In the genomic region with DNA sequence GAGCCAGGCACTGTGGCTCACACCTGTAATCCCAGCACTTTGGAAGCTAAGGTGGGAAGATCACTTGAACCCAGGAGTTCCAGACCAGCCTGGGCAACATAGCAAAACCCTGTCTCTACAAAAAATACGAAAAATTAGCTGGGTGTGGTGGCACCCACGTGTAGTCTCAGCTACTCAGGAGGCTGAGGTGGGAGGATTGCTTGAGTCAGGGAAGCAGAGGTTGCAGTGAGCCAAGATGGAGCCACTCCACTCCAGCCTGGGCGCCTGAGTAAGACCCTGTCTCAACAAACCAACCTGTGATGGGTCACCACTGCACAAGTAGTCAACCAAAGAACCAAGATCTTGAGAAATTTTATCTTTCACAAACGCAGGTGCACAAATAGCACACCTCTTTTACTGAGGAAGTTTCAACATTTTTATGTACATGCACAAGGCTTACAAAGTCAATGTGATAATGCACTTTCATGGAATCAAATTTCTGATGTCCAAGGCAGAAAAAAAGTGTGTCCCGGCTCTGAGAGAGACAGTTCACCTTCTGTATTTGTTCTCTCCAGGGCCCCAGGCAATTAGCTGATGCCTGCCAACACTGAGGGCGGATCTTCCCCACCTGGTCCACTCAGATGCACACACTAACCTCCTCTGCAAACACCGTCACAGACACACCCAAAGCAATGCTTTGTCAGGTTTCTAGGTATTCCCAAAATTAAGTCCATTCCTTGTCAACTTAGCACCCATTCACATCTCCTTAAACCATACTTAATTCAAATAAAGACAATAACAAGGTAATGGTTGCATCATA, we compare ENCODE assay signal across 1 cellular context.
TF ChIP-seq lines count a peak whose summit lies in the region.

No MANE protein-coding gene starts in this region.

TF ChIP-seq in SK-N-SH, 30 proteins besides CTCF, POLR2A, EP300 and RAD21 (continued from another document):
- TF ChIP-seq, protein P1, sequence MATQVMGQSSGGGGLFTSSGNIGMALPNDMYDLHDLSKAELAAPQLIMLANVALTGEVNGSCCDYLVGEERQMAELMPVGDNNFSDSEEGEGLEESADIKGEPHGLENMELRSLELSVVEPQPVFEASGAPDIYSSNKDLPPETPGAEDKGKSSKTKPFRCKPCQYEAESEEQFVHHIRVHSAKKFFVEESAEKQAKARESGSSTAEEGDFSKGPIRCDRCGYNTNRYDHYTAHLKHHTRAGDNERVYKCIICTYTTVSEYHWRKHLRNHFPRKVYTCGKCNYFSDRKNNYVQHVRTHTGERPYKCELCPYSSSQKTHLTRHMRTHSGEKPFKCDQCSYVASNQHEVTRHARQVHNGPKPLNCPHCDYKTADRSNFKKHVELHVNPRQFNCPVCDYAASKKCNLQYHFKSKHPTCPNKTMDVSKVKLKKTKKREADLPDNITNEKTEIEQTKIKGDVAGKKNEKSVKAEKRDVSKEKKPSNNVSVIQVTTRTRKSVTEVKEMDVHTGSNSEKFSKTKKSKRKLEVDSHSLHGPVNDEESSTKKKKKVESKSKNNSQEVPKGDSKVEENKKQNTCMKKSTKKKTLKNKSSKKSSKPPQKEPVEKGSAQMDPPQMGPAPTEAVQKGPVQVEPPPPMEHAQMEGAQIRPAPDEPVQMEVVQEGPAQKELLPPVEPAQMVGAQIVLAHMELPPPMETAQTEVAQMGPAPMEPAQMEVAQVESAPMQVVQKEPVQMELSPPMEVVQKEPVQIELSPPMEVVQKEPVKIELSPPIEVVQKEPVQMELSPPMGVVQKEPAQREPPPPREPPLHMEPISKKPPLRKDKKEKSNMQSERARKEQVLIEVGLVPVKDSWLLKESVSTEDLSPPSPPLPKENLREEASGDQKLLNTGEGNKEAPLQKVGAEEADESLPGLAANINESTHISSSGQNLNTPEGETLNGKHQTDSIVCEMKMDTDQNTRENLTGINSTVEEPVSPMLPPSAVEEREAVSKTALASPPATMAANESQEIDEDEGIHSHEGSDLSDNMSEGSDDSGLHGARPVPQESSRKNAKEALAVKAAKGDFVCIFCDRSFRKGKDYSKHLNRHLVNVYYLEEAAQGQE (IDR thresholded peaks at IDR 0.05; ENCODE audit: low read depth, low read length): no peak
- TF ChIP-seq RXRA (IDR thresholded peaks at IDR 0.05; ENCODE audit: borderline replicate concordance, low read depth): no peak
- TF ChIP-seq TEAD4 (IDR thresholded peaks at IDR 0.05; ENCODE audit: borderline replicate concordance, insufficient read depth): no peak
- TF ChIP-seq RCOR1 (IDR thresholded peaks at IDR 0.05; ENCODE audit: low read length): no peak
- TF ChIP-seq, protein P2, sequence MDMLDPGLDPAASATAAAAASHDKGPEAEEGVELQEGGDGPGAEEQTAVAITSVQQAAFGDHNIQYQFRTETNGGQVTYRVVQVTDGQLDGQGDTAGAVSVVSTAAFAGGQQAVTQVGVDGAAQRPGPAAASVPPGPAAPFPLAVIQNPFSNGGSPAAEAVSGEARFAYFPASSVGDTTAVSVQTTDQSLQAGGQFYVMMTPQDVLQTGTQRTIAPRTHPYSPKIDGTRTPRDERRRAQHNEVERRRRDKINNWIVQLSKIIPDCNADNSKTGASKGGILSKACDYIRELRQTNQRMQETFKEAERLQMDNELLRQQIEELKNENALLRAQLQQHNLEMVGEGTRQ (IDR thresholded peaks at IDR 0.05; ENCODE audit: borderline replicate concordance, low read depth, low read length): no peak
- TF ChIP-seq ELF1 (IDR thresholded peaks at IDR 0.05): no peak
- TF ChIP-seq CHD2 (IDR thresholded peaks at IDR 0.05; ENCODE audit: low read length, partially characterized antibody): no peak
- TF ChIP-seq POLR2AphosphoS5 (IDR thresholded peaks at IDR 0.05; ENCODE audit: low read depth, low read length): no peak
- TF ChIP-seq SIN3A (IDR thresholded peaks at IDR 0.05; ENCODE audit: borderline replicate concordance, low read depth, low read length): no peak
- TF ChIP-seq EZH2phosphoT487 (IDR thresholded peaks at IDR 0.05; ENCODE audit: borderline replicate concordance, low read depth): no peak
- TF ChIP-seq TCF12 (IDR thresholded peaks at IDR 0.05): no peak
- no peak for TF ChIP-seq NFIC (IDR thresholded peaks at IDR 0.05; ENCODE audit: borderline replicate concordance)
- TF ChIP-seq SMC3 (IDR thresholded peaks at IDR 0.05; ENCODE audit: low read depth, low read length): no peak
- TF ChIP-seq MXI1 (IDR thresholded peaks at IDR 0.05; ENCODE audit: low read depth, low read length): no peak
TF ChIP-seq in SK-N-SH: peak in this region for 0.
